In the genomic region with DNA sequence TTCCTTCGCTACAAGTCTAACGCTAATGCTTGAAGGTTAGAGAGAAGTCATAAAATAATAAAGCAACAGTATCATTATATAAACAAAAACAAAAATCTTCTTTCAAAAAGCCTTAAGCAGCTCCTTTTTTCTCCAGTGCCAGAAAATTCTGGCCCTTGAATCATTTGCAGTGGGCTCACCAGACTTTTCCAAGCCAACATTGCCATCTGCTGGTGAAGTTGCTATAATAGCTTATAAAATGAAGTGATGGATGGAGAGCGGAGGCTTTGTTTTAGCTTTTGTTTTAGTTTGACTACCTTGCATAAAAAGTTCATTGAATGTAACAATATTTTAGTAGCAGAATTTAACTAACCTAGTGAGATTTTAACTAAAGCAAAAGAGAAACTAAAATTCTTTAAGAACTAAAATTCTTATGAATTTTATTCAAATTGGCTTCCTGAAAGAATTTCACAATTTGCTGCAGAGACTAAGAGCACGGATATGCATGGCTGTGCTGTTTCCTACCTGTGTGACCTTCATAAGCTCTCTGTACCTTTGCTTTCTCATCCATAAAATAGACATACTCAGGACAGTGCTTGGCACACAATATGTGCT, we compare ENCODE assay signal across 7 cellular contexts. TPM values are rescaled to one million over a fixed set of nuclear protein-coding genes. Genes with fewer than 3 reads are reported as not detected.
DNase-seq lines count a peak whose midpoint lies in the region; ATAC-seq and TF ChIP-seq lines count a peak whose summit lies in the region.

No MANE protein-coding gene starts in this region.

- no peak overlapping the region for H4K8ac ChIP-seq in trophoblast cell (ENCODE audit: low read depth, low read length)

- H3K4me1 ChIP-seq in Karpas-422 (ENCODE audit: low read length) (no peaks in the 10 kb centered on the region), trophoblast cell (ENCODE audit: control insufficient read depth in 1 of 2, insufficient read depth in 2 of 2, low read length in 2 of 2) (no peaks in the 10 kb centered on the region)

- no peaks in the 10 kb centered on the region for H3K79me2 ChIP-seq in Karpas-422 (ENCODE audit: low read length)
- H3K79me2 ChIP-seq in trophoblast cell (ENCODE audit: control insufficient read depth, insufficient read depth, low read length, poor library complexity), result no peaks in the 10 kb centered on the region

- H2AFZ ChIP-seq in Karpas-422 (ENCODE audit: low read length) (no peak overlapping the region), trophoblast cell (ENCODE audit: insufficient read depth, low read length, poor library complexity) (no peak overlapping the region)

- no peaks in the 10 kb centered on the region for H4K20me1 ChIP-seq in Karpas-422 (ENCODE audit: insufficient read depth, low read depth, low read length)

- H3K27ac ChIP-seq in Karpas-422 (ENCODE audit: low read length) (no peak overlapping the region), RWPE1 (no peak overlapping the region), trophoblast cell (ENCODE audit: low read depth, low read length) (no peak overlapping the region)

- H3K9ac ChIP-seq in Karpas-422 (ENCODE audit: low read length) (no peak overlapping the region), trophoblast cell (ENCODE audit: low read length) (no peak overlapping the region)

- CTCF ChIA-PET in RWPE1 (lab: Yijun Ruan, JAX), result interaction anchor here (0.6 to 9.2 kb wide), 19 partner anchors 10 to 834 kb away, joined by 3 to 98 read pairs (median 4); a partner anchor contains a TSS

- no peak overlapping the region for H3K23ac ChIP-seq in trophoblast cell (ENCODE audit: low read length)

- H3K9me3 ChIP-seq in Karpas-422 (ENCODE audit: low read length) (no peaks in the 10 kb centered on the region), trophoblast cell (ENCODE audit: insufficient read depth, low read depth, low read length) (no peaks in the 10 kb centered on the region)

- no peak overlapping the region for H2BK120ac ChIP-seq in trophoblast cell (ENCODE audit: insufficient read depth, low read length, poor library complexity)

- H3K14ac ChIP-seq in trophoblast cell (ENCODE audit: low read length), result no peak overlapping the region

- no peaks in the 10 kb centered on the region for H3K27me3 ChIP-seq in Karpas-422 (ENCODE audit: low read length)
- H3K27me3 ChIP-seq in trophoblast cell (ENCODE audit: insufficient read depth, low read length), result no peaks in the 10 kb centered on the region

- no peak overlapping the region for H3K18ac ChIP-seq in trophoblast cell (ENCODE audit: low read length)

- POLR2A ChIA-PET in RWPE1 (lab: Yijun Ruan, JAX; ENCODE audit: low non-redundant PET), result no interaction called here

- no peak overlapping the region for H2BK12ac ChIP-seq in trophoblast cell (ENCODE audit: low read length)

- H4K91ac ChIP-seq in trophoblast cell (ENCODE audit: low read depth, low read length), result no peak overlapping the region

- H2AK5ac ChIP-seq in trophoblast cell (ENCODE audit: low read length), result no peak overlapping the region

- H3K4me3 ChIP-seq in Karpas-422 (ENCODE audit: low read length) (no peak overlapping the region), trophoblast cell (ENCODE audit: low read depth, low read length) (no peak overlapping the region)

- no peak overlapping the region for H2BK5ac ChIP-seq in trophoblast cell (ENCODE audit: low read depth, low read length, poor library complexity)

- no CpG with 5 or more reads among the region's 4 CpGs for WGBS in trophoblast cell (ENCODE audit: extremely low coverage, insufficient coverage, insufficient read length)

- TF ChIP-seq CTCF in GM12873 (IDR thresholded peaks at IDR 0.05; ENCODE audit: insufficient read depth, low read depth, low read length, missing control alignments), result peak; percentile 51
- TF ChIP-seq CTCF in RWPE1 (conservative IDR thresholded peaks at IDR 0.05; ENCODE audit: low read depth), result peak; percentile 62

- H3K36me3 ChIP-seq in Karpas-422 (ENCODE audit: insufficient read depth, low read length), result no peaks in the 10 kb centered on the region
- no peaks in the 10 kb centered on the region for H3K36me3 ChIP-seq in trophoblast cell (ENCODE audit: control insufficient read depth in 1 of 2, insufficient read depth in 2 of 2, low read length in 2 of 2)

- H3K9me2 ChIP-seq in Karpas-422 (replicated peaks; ENCODE audit: insufficient read depth, low read length), result no peaks in the 10 kb centered on the region

- DNase-seq in Karpas-422 (peak; percentile 87), RWPE1 (ENCODE audit: low spot score) (peak; percentile 70), germinal center (ENCODE audit: low spot score) (peak; percentile 59), trophoblast cell (peak; percentile 57 to 92)
- peak; percentile 79 for DNase-seq in activated effector memory CD4-positive, alpha-beta T cell treated with anti-CD3 and anti-CD28 coated beads, Interleukin-2, amount 50 U/mL, for 16 hours

- H3K79me1 ChIP-seq in trophoblast cell (ENCODE audit: low read length), result no peaks in the 10 kb centered on the region

- ATAC-seq in GM21786 (IDR thresholded peaks at IDR 0.05; ENCODE audit: unreplicated experiment), result no peak

- H3K4ac ChIP-seq in trophoblast cell (ENCODE audit: low read depth, low read length), result no peak overlapping the region

- no peak overlapping the region for H3K4me2 ChIP-seq in Karpas-422 (ENCODE audit: low read depth, low read length, poor library complexity, severe bottlenecking)
- no peak overlapping the region for H3K4me2 ChIP-seq in trophoblast cell (ENCODE audit: low read length)

- no peak overlapping the region for H4K12ac ChIP-seq in trophoblast cell (ENCODE audit: low read depth, low read length)

RNA-seq across cellular contexts. Expression of a gene that starts 44.8 kb away (rescaled TPM):
- total RNA-seq in Karpas-422 (2014; rRNA removed; shearing (Covaris generic); ENCODE audit: low replicate concordance), result 0.14 and 0.34 TPM in 2 replicates
- polyA plus RNA-seq in trophoblast cell (2013), result 17.4 and 17.5 TPM in 2 replicates
